Comparison of ENCODE assay signal across 8 cellular contexts in genomic region chr21:46323227-46323709, GRCh38. TPM values are rescaled to one million over a fixed set of nuclear protein-coding genes. Genes with fewer than 3 reads are reported as not detected.
DNase-seq lines count a peak whose midpoint lies in the region; ATAC-seq lines count a peak whose summit lies in the region.

No MANE protein-coding gene starts in this region.

- POLR2A ChIA-PET in activated CD4-positive, alpha-beta T cell treated with anti-CD3 and anti-CD28 coated beads for 36 hours (lab: Charles Lee): interaction anchor here (0.6 to 0.9 kb wide), 3 partner anchors 38 to 94 kb away, joined by 3 to 7 read pairs (median 4); partner anchors contain the start of genes MCM3AP and YBEY

- H3K9me3 ChIP-seq in iPS-18c (ENCODE audit: control insufficient read depth, insufficient read depth, low read length) (peaks cover 2% of the 10 kb centered on the region), subcutaneous abdominal adipose tissue (ENCODE audit: control insufficient read depth in 5 of 5, low read length in 5 of 5) (no peaks in the 10 kb centered on the region)

- H3K4me3 ChIP-seq in iPS-18c (ENCODE audit: insufficient read depth, low read depth, low read length): peak overlapping the region; percentile 98
- H3K4me3 ChIP-seq in subcutaneous abdominal adipose tissue (ENCODE audit: low read depth in 1 of 5, low read length in 5 of 5): peak overlapping the region; percentile 74 to 95 (median 84)

- no peaks in the 10 kb centered on the region for H3K27me3 Mint-ChIP-seq in activated CD4-positive, alpha-beta T cell treated with anti-CD3 and anti-CD28 coated beads for 36 hours
- no peaks in the 10 kb centered on the region for H3K27me3 Mint-ChIP-seq in activated T-helper 17 cell treated with anti-CD3 and anti-CD28 coated beads, Interleukin-2, amount 50 U/mL, for 72 hours

- no peak for ATAC-seq in activated CD4-positive, alpha-beta T cell treated with anti-CD3 and anti-CD28 coated beads for 36 hours
- peak; percentile 15 for ATAC-seq in HG03097 (IDR thresholded peaks at IDR 0.05; ENCODE audit: low FRiP score, unreplicated experiment)
- no peak for ATAC-seq in activated T-helper 17 cell treated with anti-CD3 and anti-CD28 coated beads, Interleukin-2, amount 50 U/mL, for 72 hours (replicated peaks)

- peak overlapping the region; percentile 94 for H3K27ac Mint-ChIP-seq in activated CD4-positive, alpha-beta T cell treated with anti-CD3 and anti-CD28 coated beads for 36 hours
- peak overlapping the region; percentile 91 for H3K27ac Mint-ChIP-seq in activated T-helper 17 cell treated with anti-CD3 and anti-CD28 coated beads, Interleukin-2, amount 50 U/mL, for 72 hours

- H3K4me1 Mint-ChIP-seq in activated CD4-positive, alpha-beta T cell treated with anti-CD3 and anti-CD28 coated beads for 36 hours: peaks cover 30% of the 10 kb centered on the region
- H3K4me1 Mint-ChIP-seq in activated T-helper 17 cell treated with anti-CD3 and anti-CD28 coated beads, Interleukin-2, amount 50 U/mL, for 72 hours: peaks cover 25% of the 10 kb centered on the region

- CTCF ChIA-PET in activated CD4-positive, alpha-beta T cell treated with anti-CD3 and anti-CD28 coated beads for 36 hours (lab: Charles Lee): interaction anchor here (0.7 kb wide), 1 partner anchor 98 kb away, joined by 3 read pairs; no protein-coding TSS in a partner anchor

- H3K27me3 ChIP-seq in subcutaneous abdominal adipose tissue (ENCODE audit: control insufficient read depth in 5 of 5, insufficient read depth in 4 of 5, low read length in 5 of 5): no peaks in the 10 kb centered on the region

- no peak for DNase-seq in activated CD4-positive, alpha-beta T cell treated with anti-CD3 and anti-CD28 coated beads for 36 hours
- DNase-seq in activated CD4-positive, alpha-beta T cell treated with anti-CD3 and anti-CD28 coated beads, Interleukin-2, amount 50 U/mL, for 1 hour: no peak
- DNase-seq in NCI-H1436 (lab: John Stamatoyannopoulos, UW) (no peak), amniotic stem cell (lab: John Stamatoyannopoulos, UW) (no peak)

- H3K9me3 Mint-ChIP-seq in activated CD4-positive, alpha-beta T cell treated with anti-CD3 and anti-CD28 coated beads for 36 hours (ENCODE audit: low read depth): no peaks in the 10 kb centered on the region
- no peaks in the 10 kb centered on the region for H3K9me3 Mint-ChIP-seq in activated T-helper 17 cell treated with anti-CD3 and anti-CD28 coated beads, Interleukin-2, amount 50 U/mL, for 72 hours

- intact Hi-C loops in activated CD4-positive, alpha-beta T cell treated with anti-CD3 and anti-CD28 coated beads for 36 hours (cut with DNase I, micrococcal nuclease): loop anchor here (2.0 to 10.0 kb wide), 6 partner anchors 36 to 1251 kb away; partner anchors contain the start of genes ADARB1 (in 1 of the 2), DIP2A (in 1 of the 2), LSS (in 1 of the 2) and SLC19A1 (in 1 of the 2)

- peak overlapping the region; percentile 95 for H3K4me3 Mint-ChIP-seq in activated CD4-positive, alpha-beta T cell treated with anti-CD3 and anti-CD28 coated beads for 36 hours
- H3K4me3 Mint-ChIP-seq in activated T-helper 17 cell treated with anti-CD3 and anti-CD28 coated beads, Interleukin-2, amount 50 U/mL, for 72 hours: peak overlapping the region; percentile 92

- H3K36me3 ChIP-seq in subcutaneous abdominal adipose tissue (ENCODE audit: control insufficient read depth in 5 of 5, insufficient read depth in 5 of 5, low read length in 5 of 5): peaks cover 0 to 10% (median 5%) of the 10 kb centered on the region in 5 donors

- peaks cover 8 to 30% (median 26%) of the 10 kb centered on the region in 5 donors for H3K4me1 ChIP-seq in subcutaneous abdominal adipose tissue (ENCODE audit: control insufficient read depth in 5 of 5, insufficient read depth in 5 of 5, low read length in 5 of 5)

- peak overlapping the region in 4 of 5 donors; percentile 62 to 88 (median 74) for H3K9ac ChIP-seq in subcutaneous abdominal adipose tissue (ENCODE audit: low read length in 5 of 5)

- H3K27ac ChIP-seq in subcutaneous abdominal adipose tissue (ENCODE audit: low read depth, low read length): no peak overlapping the region

- peaks cover 44% of the 10 kb centered on the region for H3K36me3 Mint-ChIP-seq in activated CD4-positive, alpha-beta T cell treated with anti-CD3 and anti-CD28 coated beads for 36 hours (ENCODE audit: low read depth)
- H3K36me3 Mint-ChIP-seq in activated T-helper 17 cell treated with anti-CD3 and anti-CD28 coated beads, Interleukin-2, amount 50 U/mL, for 72 hours (ENCODE audit: low read depth): peaks cover 43% of the 10 kb centered on the region

RNA-seq across cellular contexts. Expression of gene C21orf58, which starts 0.4 kb away (rescaled TPM):
- total RNA-seq in activated CD4-positive, alpha-beta T cell treated with anti-CD3 and anti-CD28 coated beads for 36 hours: 10 to 100 TPM; 27.4 to 33.0 TPM
- 10 to 100 TPM; 21.4 to 24.3 TPM for total RNA-seq in activated T-helper 17 cell treated with anti-CD3 and anti-CD28 coated beads, Interleukin-2, amount 50 U/mL, for 72 hours

RNA-seq across cellular contexts. Expression of gene PCNT, which starts 0.7 kb away (rescaled TPM):
- 10 to 100 TPM; 46.5 to 47.7 TPM for total RNA-seq in activated CD4-positive, alpha-beta T cell treated with anti-CD3 and anti-CD28 coated beads for 36 hours
- total RNA-seq in activated T-helper 17 cell treated with anti-CD3 and anti-CD28 coated beads, Interleukin-2, amount 50 U/mL, for 72 hours: 10 to 100 TPM; 44.8 to 70.9 TPM

RNA-seq across cellular contexts. Expression of gene YBEY, which starts 37.1 kb away (rescaled TPM):
- 10 to 100 TPM; 16.9 to 20.6 TPM for total RNA-seq in activated CD4-positive, alpha-beta T cell treated with anti-CD3 and anti-CD28 coated beads for 36 hours
- 10 to 100 TPM in 1 of 2 donors, 1 to 10 TPM in 1; 7.0 to 14.8 TPM for total RNA-seq in activated T-helper 17 cell treated with anti-CD3 and anti-CD28 coated beads, Interleukin-2, amount 50 U/mL, for 72 hours

RNA-seq across cellular contexts. Expression of gene MCM3AP, which starts 37.9 kb away (rescaled TPM):
- 100 to 1,000 TPM in 1 of 2 experiments, 10 to 100 TPM in 1; 71.1 to 106 TPM for total RNA-seq in activated CD4-positive, alpha-beta T cell treated with anti-CD3 and anti-CD28 coated beads for 36 hours
- total RNA-seq in activated T-helper 17 cell treated with anti-CD3 and anti-CD28 coated beads, Interleukin-2, amount 50 U/mL, for 72 hours: 100 to 1,000 TPM; 105 to 118 TPM
